8 cellular contexts compared by ENCODE assay signal in genomic region chr1:86774305-86775304, GRCh38.
A peak's percentile ranks its signal among the peaks of the same experiment; 100 is the strongest.
DNase-seq lines count a peak whose midpoint lies in the region; ATAC-seq and TF ChIP-seq lines count a peak whose summit lies in the region.

No MANE protein-coding gene starts in this region.

- 26 to 34% methylated on average over 11 of the region's 11 CpGs for WGBS in lung, 2 donors

- ATAC-seq in HG02870 (IDR thresholded peaks at IDR 0.05; ENCODE audit: unreplicated experiment) (peak; percentile 87), lung (ENCODE audit: insufficient read depth, low FRiP score) (peak; percentile 93)

- peaks cover 4 to 9% of the 10 kb centered on the region in 2 donors for H3K4me1 ChIP-seq in lung (ENCODE audit: control insufficient read depth in 2 of 2, insufficient read depth in 2 of 2, low read length in 2 of 2)

- H3K27ac ChIP-seq in lung (ENCODE audit: low read depth in 1 of 2, low read length in 1 of 2), result peak overlapping the region; percentile 69 to 86

- H3K27me3 ChIP-seq in lung (ENCODE audit: control insufficient read depth, insufficient read depth), result no peaks in the 10 kb centered on the region

- no peaks in the 10 kb centered on the region for H3K36me3 ChIP-seq in lung (ENCODE audit: control insufficient read depth in 2 of 2, insufficient read depth in 2 of 2, low read length in 2 of 2)

- TF ChIP-seq CTCF in choroid plexus epithelial cell (conservative IDR thresholded peaks at IDR 0.05; ENCODE audit: low read depth, low read length) (no peak), lung (IDR thresholded peaks at IDR 0.05; ENCODE audit: control extremely low read depth, extremely low read depth) (no peak)

- DNase-seq in activated T-cell treated with anti-CD3 and anti-CD28 coated beads for 1 hour (ENCODE audit: low read depth) (peak; percentile 4), NCI-H1417 treated with DMSO at 0.1 percent for 48 hours (lab: John Stamatoyannopoulos, UW) (peak; percentile 39), SW 1271 (lab: John Stamatoyannopoulos, UW) (peak; percentile 65 to 82), choroid plexus epithelial cell (ENCODE audit: low read depth) (peak; percentile 95), lung (ENCODE audit: low spot score) (peak; percentile 71)
- no peak for DNase-seq in activated T-cell treated with anti-CD3 and anti-CD28 coated beads, Interleukin-2, amount 50 U/mL, for 1 hour
- peak; percentile 4 for DNase-seq in stimulated activated CD8-positive, alpha-beta memory T cell treated with anti-CD3 and anti-CD28 coated beads, Interleukin-12 subunit alpha, Interleukin-12 subunit beta, amount 100 ng/mL, for 4 hours (ENCODE audit: low read depth)

- H3K9me3 ChIP-seq in lung (ENCODE audit: control insufficient read depth in 2 of 2, insufficient read depth in 1 of 2, low read length in 1 of 2), result peaks cover 0 to 2% of the 10 kb centered on the region in 2 donors

- H3K4me3 ChIP-seq in choroid plexus epithelial cell (ENCODE audit: low read depth, low read length), result no peak overlapping the region
- H3K4me3 ChIP-seq in lung, result no peak overlapping the region
